Comparison of ENCODE assay signal across 16 cellular contexts in genomic region chr2:27932396-27932795, GRCh38. TPM values are rescaled to one million over a fixed set of nuclear protein-coding genes. Genes with fewer than 3 reads are reported as not detected.
DNase-seq lines count a peak whose midpoint lies in the region; TF ChIP-seq lines count a peak whose summit lies in the region.
"Had no signal": no experiment of that assay in that cellular context is flagged by ENCODE, and none has a peak within 500 bp of the region (broad histone marks: within the 10 kb centered on the region; RNA-seq: fewer than 3 reads in every experiment).

No MANE protein-coding gene starts in this region.

- no peak overlapping the region for H3K27ac ChIP-seq in fibroblast of lung (ENCODE audit: insufficient read depth, low read length)
- H3K27ac ChIP-seq in CD8-positive, alpha-beta memory T cell (ENCODE audit: low read depth, low read length) = no peak overlapping the region
- H3K27ac ChIP-seq: sigmoid colon had no signal

- peak overlapping the region; percentile 32 to 66 (median 54) for H3K27ac Mint-ChIP-seq in nephron
- peak overlapping the region in 2 of 8 donors; percentile 3 to 10 for H3K27ac Mint-ChIP-seq in CD8-positive, alpha-beta memory T cell
- H3K27ac Mint-ChIP-seq: stimulated activated naive CD8-positive, alpha-beta T cell treated with anti-CD3 and anti-CD28 coated beads, Interleukin-15, Interleukin-2, amounts not matched to agents 100 ng/mL and 50 ng/mL, for 24 hours had no signal

- no peak overlapping the region for H3K4me3 ChIP-seq in fibroblast of lung (replicated peaks in 1 of 4; ENCODE audit: control extremely low read depth in 1 of 4, insufficient read depth in 1 of 4, low read depth in 3 of 4, low read length in 4 of 4)
- H3K4me3 ChIP-seq in CD8-positive, alpha-beta memory T cell (ENCODE audit: low read length) = no peak overlapping the region
- H3K4me3 ChIP-seq: sigmoid colon had no signal

- H3K79me2 ChIP-seq in fibroblast of lung (ENCODE audit: control insufficient read depth, insufficient read depth, low read length) = no peaks in the 10 kb centered on the region

- H3K4me1 Mint-ChIP-seq in nephron = peaks cover 31% of the 10 kb centered on the region
- H3K4me1 Mint-ChIP-seq in CD8-positive, alpha-beta memory T cell = peaks cover 9 to 17% (median 13%) of the 10 kb centered on the region in 3 donors

- H3K9me3 Mint-ChIP-seq in nephron = no peaks in the 10 kb centered on the region
- H3K9me3 Mint-ChIP-seq in CD8-positive, alpha-beta memory T cell = no peaks in the 10 kb centered on the region
- H3K9me3 Mint-ChIP-seq: immature natural killer cell; naive thymus-derived CD8-positive, alpha-beta T cell; stimulated activated naive CD8-positive, alpha-beta T cell treated with anti-CD3 and anti-CD28 coated beads, Interleukin-15, Interleukin-2, amounts not matched to agents 100 ng/mL and 50 ng/mL, for 24 hours had no signal

- H3K4me1 ChIP-seq in fibroblast of lung (ENCODE audit: control insufficient read depth, extremely low read depth, insufficient read depth, low read length) = no peaks in the 10 kb centered on the region
- H3K4me1 ChIP-seq in CD8-positive, alpha-beta memory T cell (ENCODE audit: insufficient read depth, low read length) = no peaks in the 10 kb centered on the region
- H3K4me1 ChIP-seq: sigmoid colon had no signal

- DNase-seq in ELR (ENCODE audit: low read depth) (peak; percentile 73), RPMI7951 (ENCODE audit: low read depth) (peak; percentile 56), fibroblast of lung (ENCODE audit: low read depth in 2 of 2) (peak; percentile 17 to 88), NCI-H187 treated with DMSO at 0.1 percent for 48 hours (lab: John Stamatoyannopoulos, UW) (no peak), DMS79 (lab: John Stamatoyannopoulos, UW) (no peak), amniotic stem cell (lab: John Stamatoyannopoulos, UW) (no peak)
- DNase-seq in CD8-positive, alpha-beta memory T cell = no peak
- DNase-seq: C1 segment of cervical spinal cord; cerebellar nuclear complex; immature natural killer cell; naive thymus-derived CD8-positive, alpha-beta T cell; NCI-H1417 treated with DMSO at 0.1 percent for 48 hours; SHP77; sigmoid colon had no signal

- no peaks in the 10 kb centered on the region for H3K9me3 ChIP-seq in fibroblast of lung (ENCODE audit: control insufficient read depth, insufficient read depth, low read depth, low read length)
- H3K9me3 ChIP-seq in CD8-positive, alpha-beta memory T cell (ENCODE audit: low read length) = no peaks in the 10 kb centered on the region
- H3K9me3 ChIP-seq: sigmoid colon had no signal

- no peaks in the 10 kb centered on the region for H4K20me1 ChIP-seq in fibroblast of lung (ENCODE audit: control insufficient read depth, extremely low read depth, insufficient read depth, low read length)

- TF ChIP-seq CTCF in fibroblast of lung (conservative IDR thresholded peaks at IDR 0.05 in 1 of 2, IDR thresholded peaks at IDR 0.05 in 1 of 2; ENCODE audit: low read depth in 1 of 2, low read length in 2 of 2) (no peak), nephron (IDR thresholded peaks at IDR 0.05; ENCODE audit: unreplicated experiment in 3 of 3) (no peak)

- H3K4me2 ChIP-seq in fibroblast of lung (ENCODE audit: extremely low read depth, insufficient read depth, low read length) = no peak overlapping the region

- CTCF ChIA-PET in CD8-positive, alpha-beta memory T cell (lab: Charles Lee) = no interaction called here

- H3K9ac ChIP-seq in fibroblast of lung (ENCODE audit: insufficient read depth, low read length) = no peak overlapping the region

- H3K27me3 ChIP-seq in fibroblast of lung (ENCODE audit: control insufficient read depth, insufficient read depth, low read length) = no peaks in the 10 kb centered on the region
- no peaks in the 10 kb centered on the region for H3K27me3 ChIP-seq in CD8-positive, alpha-beta memory T cell (ENCODE audit: insufficient read depth, low read length, poor library complexity, severe bottlenecking)
- H3K27me3 ChIP-seq: sigmoid colon had no signal

- peaks cover 11% of the 10 kb centered on the region for H3K36me3 Mint-ChIP-seq in nephron (ENCODE audit: low read depth)
- peaks cover 16 to 44% (median 27%) of the 10 kb centered on the region in 3 donors for H3K36me3 Mint-ChIP-seq in CD8-positive, alpha-beta memory T cell

- no peaks in the 10 kb centered on the region for H3K36me3 ChIP-seq in fibroblast of lung (ENCODE audit: control insufficient read depth, insufficient read depth, low read length)
- H3K36me3 ChIP-seq in CD8-positive, alpha-beta memory T cell (ENCODE audit: insufficient read depth, low read length) = no peaks in the 10 kb centered on the region

- POLR2A ChIA-PET in CD8-positive, alpha-beta memory T cell (lab: Charles Lee) = no interaction called here

- no peak overlapping the region for H2AFZ ChIP-seq in fibroblast of lung (ENCODE audit: low read length)

- no peaks in the 10 kb centered on the region for H3K27me3 Mint-ChIP-seq in nephron (ENCODE audit: low read depth)
- H3K27me3 Mint-ChIP-seq in CD8-positive, alpha-beta memory T cell = no peaks in the 10 kb centered on the region
- H3K27me3 Mint-ChIP-seq: naive thymus-derived CD8-positive, alpha-beta T cell; stimulated activated naive CD8-positive, alpha-beta T cell treated with anti-CD3 and anti-CD28 coated beads, Interleukin-15, Interleukin-2, amounts not matched to agents 100 ng/mL and 50 ng/mL, for 24 hours had no signal

- no peak overlapping the region for H3K4me3 Mint-ChIP-seq in nephron
- no peak overlapping the region for H3K4me3 Mint-ChIP-seq in CD8-positive, alpha-beta memory T cell
- H3K4me3 Mint-ChIP-seq: immature natural killer cell; naive thymus-derived CD8-positive, alpha-beta T cell; stimulated activated naive CD8-positive, alpha-beta T cell treated with anti-CD3 and anti-CD28 coated beads, Interleukin-15, Interleukin-2, amounts not matched to agents 100 ng/mL and 50 ng/mL, for 24 hours had no signal

RNA-seq across cellular contexts. Expression of gene BABAM2, which starts 41.9 kb away (rescaled TPM):
- 41.7 and 54.7 TPM in 2 replicates for total RNA-seq in RPMI7951 (2014; rRNA removed; shearing (Covaris generic))
- 14.4 and 25.6 TPM in 2 replicates for total RNA-seq in fibroblast of lung
- polyA plus RNA-seq in fibroblast of lung = 31.2 and 33.4 TPM in 2 replicates
- 36.1 and 37.0 TPM in 2 replicates for polyA plus RNA-seq in fibroblast of lung (2012)
- polyA minus RNA-seq in fibroblast of lung (ENCODE audit: low replicate concordance) = 21.8 and 30.7 TPM in 2 replicates
- 10 to 100 TPM; 59.4 to 65.6 TPM for total RNA-seq in CD8-positive, alpha-beta memory T cell
- 66.7 TPM for polyA plus RNA-seq in CD8-positive, alpha-beta memory T cell

RNA-seq across cellular contexts. Expression of gene RBKS, which starts 42.2 kb away (rescaled TPM):
- total RNA-seq in RPMI7951 (2014; rRNA removed; shearing (Covaris generic)) = 1.8 and 2.8 TPM in 2 replicates
- total RNA-seq in fibroblast of lung = 1.3 and 2.6 TPM in 2 replicates
- polyA plus RNA-seq in fibroblast of lung = 1.3 and 1.6 TPM in 2 replicates
- polyA plus RNA-seq in fibroblast of lung (2012) = 1.1 and 1.9 TPM in 2 replicates
- polyA minus RNA-seq in fibroblast of lung (ENCODE audit: low replicate concordance) = 0.63 and 1.4 TPM in 2 replicates
- total RNA-seq in CD8-positive, alpha-beta memory T cell = 1 to 10 TPM; 2.1 to 2.9 TPM
- polyA plus RNA-seq in CD8-positive, alpha-beta memory T cell = 4.7 TPM

Comparison
In these comparisons a context has a peak if more than half of its experiments do, and no peak if none do; other contexts are left out.
1. DNase-seq: peak in ELR (single experiment), RPMI7951 (single experiment) and fibroblast of lung (2 of 2); none in CD8-positive, alpha-beta memory T cell (0 of 5), NCI-H187 treated with DMSO at 0.1 percent for 48 hours (single experiment), DMS79 (single experiment) and amniotic stem cell (single experiment).